Comparison of ENCODE assay signal across 21 cellular contexts in genomic region chr14:22190411-22191191, GRCh38.
DNase-seq lines count a peak whose midpoint lies in the region; ATAC-seq and TF ChIP-seq lines count a peak whose summit lies in the region.
"Had no signal": no experiment of that assay in that cellular context is flagged by ENCODE, and none has a peak within 500 bp of the region (broad histone marks: within the 10 kb centered on the region; RNA-seq: fewer than 3 reads in every experiment).

No MANE protein-coding gene starts in this region.

- no peaks in the 10 kb centered on the region for H3K27me3 ChIP-seq in neuronal stem cell (ENCODE audit: control insufficient read depth in 3 of 3, insufficient read depth in 3 of 3, low read depth in 1 of 3, low read length in 3 of 3)
- H3K27me3 ChIP-seq in right lobe of liver: no peaks in the 10 kb centered on the region
- H3K27me3 ChIP-seq: cardiac muscle cell, sigmoid colon had no signal

- H3K14ac ChIP-seq in neuronal stem cell (ENCODE audit: low read length): peak overlapping the region; percentile 56

- H3K27ac ChIP-seq in KOPT-K1 (ENCODE audit: low read depth, low read length, poor library complexity, severe bottlenecking) (peak overlapping the region; percentile 19), neuronal stem cell (replicated peaks; ENCODE audit: low read length) (no peak overlapping the region), right lobe of liver (no peak overlapping the region)
- H3K27ac ChIP-seq: cardiac muscle cell, sigmoid colon, VCaP had no signal

- H3K4me3 ChIP-seq in epithelial cell of esophagus (ENCODE audit: low read length) (no peak overlapping the region), neuronal stem cell (ENCODE audit: low read length in 2 of 2) (no peak overlapping the region), right lobe of liver (no peak overlapping the region)
- H3K4me3 ChIP-seq: cardiac muscle cell, sigmoid colon had no signal

- H3K23ac ChIP-seq in neuronal stem cell (ENCODE audit: low read depth, low read length, poor library complexity): no peak overlapping the region

- H3K79me1 ChIP-seq in neuronal stem cell (ENCODE audit: low read depth, low read length): no peaks in the 10 kb centered on the region

- no peaks in the 10 kb centered on the region for H3K4me1 ChIP-seq in neuronal stem cell (ENCODE audit: control insufficient read depth in 2 of 2, insufficient read depth in 1 of 2, low read depth in 1 of 2, low read length in 2 of 2)
- no peaks in the 10 kb centered on the region for H3K4me1 ChIP-seq in right lobe of liver
- H3K4me1 ChIP-seq: sigmoid colon had no signal

- H2BK15ac ChIP-seq in neuronal stem cell (ENCODE audit: low read length): no peak overlapping the region

- no peak overlapping the region for H4K8ac ChIP-seq in neuronal stem cell (ENCODE audit: low read depth, low read length)

- intact Hi-C loops in right lobe of liver (cut with DNase I): no loop called here

- H2BK120ac ChIP-seq in neuronal stem cell (ENCODE audit: low read depth, low read length): no peak overlapping the region

- no peak overlapping the region for H2BK5ac ChIP-seq in neuronal stem cell (ENCODE audit: low read length)

- no peak overlapping the region for H4K91ac ChIP-seq in neuronal stem cell (ENCODE audit: low read depth, low read length, poor library complexity)

- H3K18ac ChIP-seq in neuronal stem cell (ENCODE audit: low read length): no peak overlapping the region

- ATAC-seq in GM21423 (IDR thresholded peaks at IDR 0.05; ENCODE audit: unreplicated experiment) (no peak), right lobe of liver (no peak), HG02885 (IDR thresholded peaks at IDR 0.05; ENCODE audit: poor library complexity, unreplicated experiment) (no peak)
- ATAC-seq: CD8-positive, alpha-beta T cell; left lobe of liver had no signal

- H3K9me3 ChIP-seq in KOPT-K1 (ENCODE audit: insufficient read depth, low read length, poor library complexity, severe bottlenecking) (no peaks in the 10 kb centered on the region), neuronal stem cell (replicated peaks in 1 of 2; ENCODE audit: control insufficient read depth in 2 of 2, insufficient read depth in 1 of 2, low read depth in 1 of 2, low read length in 2 of 2) (no peaks in the 10 kb centered on the region), right lobe of liver (no peaks in the 10 kb centered on the region)
- H3K9me3 ChIP-seq: sigmoid colon had no signal

- no peak overlapping the region for H3K4ac ChIP-seq in neuronal stem cell (ENCODE audit: low read length)

- H2BK12ac ChIP-seq in neuronal stem cell (ENCODE audit: low read length): no peak overlapping the region

- no peak overlapping the region for H3K9ac ChIP-seq in neuronal stem cell (ENCODE audit: low read depth, low read length, poor library complexity)

- DNase-seq in DMS53 (lab: John Stamatoyannopoulos, UW) (peak; percentile 36), epithelial cell of esophagus (ENCODE audit: low read depth) (peak; percentile 31), neuronal stem cell (ENCODE audit: low spot score) (no peak), right lobe of liver (no peak), HK-2 (ENCODE audit: unreplicated experiment) (no peak)
- DNase-seq: activated CD4-positive, alpha-beta memory T cell treated with anti-CD3 and anti-CD28 coated beads for 36 hours; activated T-cell treated with anti-CD3 and anti-CD28 coated beads, Interleukin-2, amount 50 U/mL, for 48 hours; CD8-positive, alpha-beta T cell; effector CD8-positive, alpha-beta T cell; NCI-H146; NCI-H2227 treated with DMSO at 0.1 percent for 48 hours; occipital lobe; SHP77; sigmoid colon; stimulated activated CD4-positive, alpha-beta T cell treated with anti-CD3 and anti-CD28 coated beads, Interleukin-2, amount 100 ng/mL, for 48 hours had no signal

- TF ChIP-seq POLR2A in right lobe of liver (IDR thresholded peaks at IDR 0.05): no peak

- no peaks in the 10 kb centered on the region for H3K36me3 ChIP-seq in KOPT-K1 (ENCODE audit: insufficient read depth, low read length)
- H3K36me3 ChIP-seq in neuronal stem cell (replicated peaks in 1 of 2; ENCODE audit: control insufficient read depth in 2 of 2, insufficient read depth in 2 of 2, low read length in 2 of 2): no peaks in the 10 kb centered on the region
- no peaks in the 10 kb centered on the region for H3K36me3 ChIP-seq in right lobe of liver
- H3K36me3 ChIP-seq: cardiac muscle cell, sigmoid colon had no signal

- WGBS in neuronal stem cell (ENCODE audit: extremely low coverage in 2 of 2, insufficient read length in 2 of 2, insufficient replicate concordance in 1 of 2), 2 donors: no CpG with 5 or more reads among the region's 10 CpGs
- WGBS in right lobe of liver (ENCODE audit: insufficient coverage, low coverage, low lambda C conversion rate, missing lambda C conversion rate): 50% methylated on average over 9 of the region's 10 CpGs

- no peak overlapping the region for H2AFZ ChIP-seq in neuronal stem cell (ENCODE audit: low read length)

- H2AK5ac ChIP-seq in neuronal stem cell (ENCODE audit: low read depth, low read length): no peak overlapping the region

- H3K4me2 ChIP-seq in neuronal stem cell (ENCODE audit: insufficient read depth, low read length, poor library complexity, severe bottlenecking): no peak overlapping the region

- TF ChIP-seq CTCF in epithelial cell of esophagus (IDR thresholded peaks at IDR 0.05; ENCODE audit: insufficient read depth, low read depth, low read length, missing control alignments) (no peak), right lobe of liver (IDR thresholded peaks at IDR 0.05) (no peak)

Comparison
In these comparisons a context has a peak if more than half of its experiments do, and no peak if none do; other contexts are left out.
1. DNase-seq: peak in DMS53 (single experiment) and epithelial cell of esophagus (single experiment); none in neuronal stem cell (single experiment), right lobe of liver (0 of 3) and HK-2 (single experiment).